In genomic region chr15:63160638-63161037, GRCh38 we compare ENCODE assay signal across 25 cellular contexts. TPM values are rescaled to one million over a fixed set of nuclear protein-coding genes. Genes with fewer than 3 reads are reported as not detected.
DNase-seq lines count a peak whose midpoint lies in the region; ATAC-seq, FAIRE-seq and TF ChIP-seq lines count a peak whose summit lies in the region.
"Had no signal": no experiment of that assay in that cellular context is flagged by ENCODE, and none has a peak within 500 bp of the region (broad histone marks: within the 10 kb centered on the region; RNA-seq: fewer than 3 reads in every experiment).

No MANE protein-coding gene starts in this region.

- H2AFZ ChIP-seq in PC-3 (ENCODE audit: low read length) (no peak overlapping the region), K562 (ENCODE audit: low read depth, low read length) (no peak overlapping the region)
- H2AFZ ChIP-seq: GM23338 had no signal

- DNase-seq in CD4-positive, alpha-beta T cell, result no peak
- DNase-seq in PC-3 (no peak), K562 (ENCODE audit: extremely low read depth in 1 of 4, low spot score in 3 of 4) (no peak), nephron progenitor cell (no peak), NCI-H446 treated with DMSO at 0.1 percent for 48 hours (lab: John Stamatoyannopoulos, UW) (no peak), GDM1 (lab: John Stamatoyannopoulos, UW) (no peak)
- DNase-seq: 8988T; ACHN; AML-193; BE2C; Calu3; CD4-positive, alpha-beta memory T cell; COR-L47; DMS53; DMS79 treated with DMSO at 0.1 percent for 48 hours; H9; HFFc6 had no signal

- no peak for TF ChIP-seq EP300 in K562 (IDR thresholded peaks at IDR 0.05; ENCODE audit: low read length)

- no peaks in the 10 kb centered on the region for H3K9me1 ChIP-seq in K562 (ENCODE audit: control insufficient read depth, insufficient read depth, low read length)

- H3K4me1 Mint-ChIP-seq in CD4-positive, alpha-beta T cell (ENCODE audit: low read depth), result peaks cover 18% of the 10 kb centered on the region
- H3K4me1 Mint-ChIP-seq in nephron progenitor cell, result peaks cover 28% of the 10 kb centered on the region

- no peaks in the 10 kb centered on the region for H3K9me2 ChIP-seq in PC-3 (replicated peaks; ENCODE audit: low read length)

- TF ChIP-seq CTCF in CD4-positive, alpha-beta T cell (IDR thresholded peaks at IDR 0.05), result no peak
- TF ChIP-seq CTCF in PC-3 (conservative IDR thresholded peaks at IDR 0.05; ENCODE audit: low read depth, low read length), result no peak
- TF ChIP-seq CTCF in K562 (IDR thresholded peaks at IDR 0.05 in 2 of 3, conservative IDR thresholded peaks at IDR 0.05 in 1 of 3; ENCODE audit: insufficient read depth in 2 of 3, low read depth in 1 of 3, low read length in 3 of 3), result no peak
- TF ChIP-seq CTCF in nephron progenitor cell (IDR thresholded peaks at IDR 0.05), result no peak

- H3K9ac ChIP-seq in PC-3 (ENCODE audit: low read length) (no peak overlapping the region), K562 (ENCODE audit: insufficient read depth in 1 of 2, low read depth in 2 of 2, low read length in 2 of 2) (no peak overlapping the region)
- H3K9ac ChIP-seq: BLaER1 treated with 17β-estradiol and CSF1 and Interleukin-3, amounts not matched to agents 10 nM and 100 nM had no signal

- no peaks in the 10 kb centered on the region for H3F3A ChIP-seq in PC-3 (ENCODE audit: low read length, unreplicated experiment)

- no peaks in the 10 kb centered on the region for H3K36me3 ChIP-seq in PC-3 (ENCODE audit: low read depth, low read length)
- no peaks in the 10 kb centered on the region for H3K36me3 ChIP-seq in K562 (ENCODE audit: control insufficient read depth, insufficient read depth, low read length)
- H3K36me3 ChIP-seq: BE2C had no signal

- H3K27ac ChIP-seq in CD4-positive, alpha-beta T cell (ENCODE audit: low read depth, low read length), result no peak overlapping the region
- H3K27ac ChIP-seq in PC-3 (ENCODE audit: low read length) (no peak overlapping the region), K562 (ENCODE audit: extremely low read depth, low read depth, low read length) (no peak overlapping the region)
- H3K27ac ChIP-seq: A549; BLaER1 treated with 17β-estradiol and CSF1 and Interleukin-3, amounts not matched to agents 10 nM and 100 nM had no signal

- intact Hi-C loops in CD4-positive, alpha-beta T cell (cut with DNase I, micrococcal nuclease), result no loop called here
- intact Hi-C loops in PC-3 (cut with micrococcal nuclease) (no loop called here), K562 (cut with micrococcal nuclease) (loop anchor here (10.0 kb wide), 1 partner anchor 244 kb away; no protein-coding TSS in a partner anchor)

- H4K20me1 ChIP-seq in PC-3 (ENCODE audit: low read length) (no peaks in the 10 kb centered on the region), K562 (replicated peaks; ENCODE audit: control insufficient read depth, insufficient read depth, low read length) (no peaks in the 10 kb centered on the region)

- H3K4me1 ChIP-seq in PC-3 (ENCODE audit: insufficient read depth, low read length) (peaks cover 10% of the 10 kb centered on the region; the same call in 1 of the 2 replicates), K562 (replicated peaks in 1 of 2; ENCODE audit: control insufficient read depth in 2 of 2, insufficient read depth in 2 of 2, low read length in 2 of 2) (peaks cover under 1 to 12% of the 10 kb centered on the region in 2 experiments; a peak in 3 of 5 replicates)
- H3K4me1 ChIP-seq: BE2C had no signal

- CTCF ChIA-PET in CD4-positive, alpha-beta T cell (lab: Charles Lee), result no interaction called here
- CTCF ChIA-PET in PC-3 (lab: Charles Lee) (no interaction called here), K562 (lab: Yijun Ruan, JAX; ENCODE audit: low intra/inter-chr PET ratio) (no interaction called here)

- in situ Hi-C loops in K562 (cut with MboI), result no loop called here

- peak overlapping the region; percentile 23 for H3K4me3 Mint-ChIP-seq in CD4-positive, alpha-beta T cell
- no peak overlapping the region for H3K4me3 Mint-ChIP-seq in nephron progenitor cell
- H3K4me3 Mint-ChIP-seq: CD14-positive monocyte, GM23338, H9, HFFc6 had no signal

- H3K4me2 ChIP-seq in PC-3 (ENCODE audit: low read length), result peak overlapping the region; percentile 39; the same call in 1 of the 2 replicates
- H3K4me2 ChIP-seq in K562 (ENCODE audit: insufficient read depth, low read length), result no peak overlapping the region
- H3K4me2 ChIP-seq: A549; BLaER1 treated with 17β-estradiol and CSF1 and Interleukin-3, amounts not matched to agents 10 nM and 100 nM; GM23338 had no signal

- H3K4me3 ChIP-seq in PC-3 (ENCODE audit: low read length) (no peak overlapping the region), K562 (no peak overlapping the region)
- H3K4me3 ChIP-seq: A549; BLaER1 treated with 17β-estradiol and CSF1 and Interleukin-3, amounts not matched to agents 10 nM and 100 nM; GM23338 had no signal

- no peak for TF ChIP-seq POLR2A in K562 (conservative IDR thresholded peaks at IDR 0.05)

- BruUV-seq in PC-3 (replicated peaks; lab: Mats Ljungman, UMichigan) (no TSS peak), K562 (replicated peaks; lab: Mats Ljungman, UMichigan) (no TSS peak)

- POLR2A ChIA-PET in CD4-positive, alpha-beta T cell (lab: Charles Lee), result no interaction called here
- POLR2A ChIA-PET in PC-3 (lab: Charles Lee; ENCODE audit: unreplicated experiment) (no interaction called here), K562 (lab: Yijun Ruan, JAX) (interaction anchor here (1.0 kb wide), 1 partner anchor 15 kb away, joined by 3 read pairs; no protein-coding TSS in a partner anchor)

- peaks cover 17% of the 10 kb centered on the region for H3K36me3 Mint-ChIP-seq in CD4-positive, alpha-beta T cell (ENCODE audit: low read depth)
- peaks cover 6% of the 10 kb centered on the region for H3K36me3 Mint-ChIP-seq in nephron progenitor cell (ENCODE audit: low read depth)
- H3K36me3 Mint-ChIP-seq: CD14-positive monocyte had no signal

- FAIRE-seq in K562 (lab: Jason Lieb, UNC), result no peak
- FAIRE-seq: A549, GM12892 had no signal

- H3K9me3 Mint-ChIP-seq in CD4-positive, alpha-beta T cell, result no peaks in the 10 kb centered on the region
- H3K9me3 Mint-ChIP-seq in nephron progenitor cell, result no peaks in the 10 kb centered on the region
- H3K9me3 Mint-ChIP-seq: CD4-positive, alpha-beta memory T cell; GM23338; H9; HFFc6 had no signal

- H3K79me2 ChIP-seq in PC-3 (ENCODE audit: low read length) (peaks cover 15% of the 10 kb centered on the region), K562 (ENCODE audit: control insufficient read depth, insufficient read depth, low read length) (peaks cover 17% of the 10 kb centered on the region)

- no peaks in the 10 kb centered on the region for H3K27me3 Mint-ChIP-seq in CD4-positive, alpha-beta T cell
- H3K27me3 Mint-ChIP-seq in nephron progenitor cell (ENCODE audit: low read depth, poor library complexity), result no peaks in the 10 kb centered on the region
- H3K27me3 Mint-ChIP-seq: CD4-positive, alpha-beta memory T cell had no signal

- H3K9me3 ChIP-seq in CD4-positive, alpha-beta T cell (ENCODE audit: control insufficient read depth, low read length), result no peaks in the 10 kb centered on the region
- H3K9me3 ChIP-seq in PC-3 (ENCODE audit: low read length) (no peaks in the 10 kb centered on the region), K562 (replicated peaks; ENCODE audit: control insufficient read depth, insufficient read depth, low read depth, low read length) (no peaks in the 10 kb centered on the region)
- H3K9me3 ChIP-seq: A549; BE2C; BLaER1 treated with 17β-estradiol and CSF1 and Interleukin-3, amounts not matched to agents 10 nM and 100 nM had no signal

- no peak for TF ChIP-seq RAD21 in K562 (CRISPR knock-in tag; conservative IDR thresholded peaks at IDR 0.05 in 1 of 2, IDR thresholded peaks at IDR 0.05 in 1 of 2)

- no peak for ATAC-seq in CD4-positive, alpha-beta T cell (ENCODE audit: poor library complexity)
- ATAC-seq in PC-3 (no peak), K562 (no peak), GM18861 (IDR thresholded peaks at IDR 0.05; ENCODE audit: unreplicated experiment) (no peak), GM18517 (IDR thresholded peaks at IDR 0.05; ENCODE audit: unreplicated experiment) (no peak)
- ATAC-seq: A549, GM23338, HCT116 had no signal

- H3K27me3 ChIP-seq in CD4-positive, alpha-beta T cell (ENCODE audit: control insufficient read depth, insufficient read depth, low read length), result no peaks in the 10 kb centered on the region
- no peaks in the 10 kb centered on the region for H3K27me3 ChIP-seq in PC-3 (ENCODE audit: low read length)
- H3K27me3 ChIP-seq in K562 (ENCODE audit: control insufficient read depth in 2 of 2, insufficient read depth in 2 of 2, low read length in 2 of 2), result no peaks in the 10 kb centered on the region
- H3K27me3 ChIP-seq: BE2C; BLaER1 treated with 17β-estradiol and CSF1 and Interleukin-3, amounts not matched to agents 10 nM and 100 nM had no signal

- no peak overlapping the region for H3K27ac Mint-ChIP-seq in CD4-positive, alpha-beta T cell
- peak overlapping the region; percentile 50 for H3K27ac Mint-ChIP-seq in nephron progenitor cell
- H3K27ac Mint-ChIP-seq: GM23338, HFFc6 had no signal

RNA-seq across cellular contexts. Expression of gene RPS27L, which starts 3.4 kb away (rescaled TPM):
- total RNA-seq in CD4-positive, alpha-beta T cell, result 10 to 100 TPM; 40.0 to 43.1 TPM
- total RNA-seq in PC-3 (2014; rRNA removed) (33.9 and 48.5 TPM in 2 replicates), K562 (2014; rRNA removed) (75.1 and 85.7 TPM in 2 replicates), K562 (2014; rRNA removed; fragmentation: Illumina TruSeq; extraction: Trizol) (128 and 148 TPM in 2 replicates), K562 (2015; rRNA removed; fragmentation: Illumina TruSeq; extraction: Trizol) (92.6 and 105 TPM in 2 replicates), K562 (2021) (94.4 and 115 TPM in 2 replicates)
- total RNA-seq in K562 (2011; cell fraction: chromatin; rRNA removed; ENCODE audit: low replicate concordance), result 10.6 and 25.3 TPM in 2 replicates
- 10.3 and 10.4 TPM in 2 replicates for total RNA-seq in K562 (2011; cell fraction: nucleolus; rRNA removed)
- 17.9 and 22.3 TPM in 2 replicates for total RNA-seq in K562 (2011; cell fraction: nucleoplasm; rRNA removed)
- polyA plus RNA-seq in K562 (2011; rRNA removed) (117 and 155 TPM in 2 replicates), K562 (2014; fragmentation: Illumina TruSeq; extraction: Trizol) (72.2 and 79.3 TPM in 2 replicates), K562 (2014; fragmentation: Nextera tagmentation; extraction: Ambion mirVana) (100 to 1,000 TPM; 328 to 382 TPM), K562 (2014; rRNA removed) (115 and 116 TPM in 2 replicates)
- polyA plus RNA-seq in K562 (2011; cell fraction: cytosol; rRNA removed), result 29.8 and 61.5 TPM in 2 replicates
- polyA plus RNA-seq in K562 (2011; cell fraction: nucleus; rRNA removed), result 20.0 and 40.3 TPM in 2 replicates
- polyA plus RNA-seq in K562 (2012), result 157 and 166 TPM in 2 replicates
- polyA minus RNA-seq in K562 (2011; rRNA and poly(A)+ RNA removed), result 27.4 and 34.5 TPM in 2 replicates
- 15.9 and 18.7 TPM in 2 replicates for polyA minus RNA-seq in K562 (2011; cell fraction: cytosol; rRNA and poly(A)+ RNA removed)
- polyA minus RNA-seq in K562 (2011; cell fraction: nucleus; rRNA and poly(A)+ RNA removed), result 8.5 and 15.7 TPM in 2 replicates

RNA-seq across cellular contexts. Expression of gene RAB8B, which starts 28.8 kb away (rescaled TPM):
- total RNA-seq in CD4-positive, alpha-beta T cell, result 10 to 100 TPM; 74.5 to 75.2 TPM
- total RNA-seq in PC-3 (2014; rRNA removed) (6.2 and 8.5 TPM in 2 replicates), K562 (2014; rRNA removed) (23.6 and 24.6 TPM in 2 replicates), K562 (2014; rRNA removed; fragmentation: Illumina TruSeq; extraction: Trizol) (28.9 and 33.9 TPM in 2 replicates), K562 (2015; rRNA removed; fragmentation: Illumina TruSeq; extraction: Trizol) (30.8 and 32.1 TPM in 2 replicates), K562 (2021) (24.2 and 27.3 TPM in 2 replicates)
- 10.7 and 17.8 TPM in 2 replicates for total RNA-seq in K562 (2011; cell fraction: chromatin; rRNA removed; ENCODE audit: low replicate concordance)
- 5.3 and 7.3 TPM in 2 replicates for total RNA-seq in K562 (2011; cell fraction: nucleolus; rRNA removed)
- total RNA-seq in K562 (2011; cell fraction: nucleoplasm; rRNA removed), result 10.6 and 18.9 TPM in 2 replicates
- polyA plus RNA-seq in K562 (2011; rRNA removed) (13.2 and 21.5 TPM in 2 replicates), K562 (2014; fragmentation: Illumina TruSeq; extraction: Trizol) (20.5 and 30.0 TPM in 2 replicates), K562 (2014; fragmentation: Nextera tagmentation; extraction: Ambion mirVana) (10 to 100 TPM in 1 of 2 experiments, 1 to 10 TPM in 1; 7.8 to 12.1 TPM), K562 (2014; rRNA removed) (17.4 and 17.6 TPM in 2 replicates)
- 4.1 and 7.1 TPM in 2 replicates for polyA plus RNA-seq in K562 (2011; cell fraction: cytosol; rRNA removed)
- polyA plus RNA-seq in K562 (2011; cell fraction: nucleus; rRNA removed), result 12.5 and 14.7 TPM in 2 replicates
- polyA plus RNA-seq in K562 (2012), result 12.2 and 30.2 TPM in 2 replicates
- 48.4 and 52.6 TPM in 2 replicates for polyA minus RNA-seq in K562 (2011; rRNA and poly(A)+ RNA removed)
- 36.9 and 49.1 TPM in 2 replicates for polyA minus RNA-seq in K562 (2011; cell fraction: cytosol; rRNA and poly(A)+ RNA removed)
- 6.1 and 10.1 TPM in 2 replicates for polyA minus RNA-seq in K562 (2011; cell fraction: nucleus; rRNA and poly(A)+ RNA removed)

RNA-seq across cellular contexts. Expression of gene LACTB, which starts 39.0 kb away (rescaled TPM):
- 1 to 10 TPM; 6.9 to 7.0 TPM for total RNA-seq in CD4-positive, alpha-beta T cell
- total RNA-seq in PC-3 (2014; rRNA removed) (9.2 and 11.2 TPM in 2 replicates), K562 (2014; rRNA removed) (6.1 and 9.5 TPM in 2 replicates), K562 (2014; rRNA removed; fragmentation: Illumina TruSeq; extraction: Trizol) (14.7 and 19.7 TPM in 2 replicates), K562 (2015; rRNA removed; fragmentation: Illumina TruSeq; extraction: Trizol) (13.1 and 15.5 TPM in 2 replicates), K562 (2021) (7.0 and 8.4 TPM in 2 replicates)
- total RNA-seq in K562 (2011; cell fraction: chromatin; rRNA removed; ENCODE audit: low replicate concordance), result 8.1 and 18.4 TPM in 2 replicates
- total RNA-seq in K562 (2011; cell fraction: nucleolus; rRNA removed), result 3.5 and 6.1 TPM in 2 replicates
- total RNA-seq in K562 (2011; cell fraction: nucleoplasm; rRNA removed), result 9.0 and 15.3 TPM in 2 replicates
- polyA plus RNA-seq in K562 (2011; rRNA removed) (11.3 and 12.4 TPM in 2 replicates), K562 (2014; fragmentation: Illumina TruSeq; extraction: Trizol) (8.2 and 14.6 TPM in 2 replicates), K562 (2014; fragmentation: Nextera tagmentation; extraction: Ambion mirVana) (1 to 10 TPM; 3.1 to 4.0 TPM), K562 (2014; rRNA removed) (8.3 and 9.8 TPM in 2 replicates)
- 2.3 and 4.6 TPM in 2 replicates for polyA plus RNA-seq in K562 (2011; cell fraction: cytosol; rRNA removed)
- polyA plus RNA-seq in K562 (2011; cell fraction: nucleus; rRNA removed), result 1.8 and 3.3 TPM in 2 replicates
- 9.4 and 11.0 TPM in 2 replicates for polyA plus RNA-seq in K562 (2012)
- 6.5 and 9.1 TPM in 2 replicates for polyA minus RNA-seq in K562 (2011; rRNA and poly(A)+ RNA removed)
- 1.8 and 2.8 TPM in 2 replicates for polyA minus RNA-seq in K562 (2011; cell fraction: cytosol; rRNA and poly(A)+ RNA removed)
- polyA minus RNA-seq in K562 (2011; cell fraction: nucleus; rRNA and poly(A)+ RNA removed), result 2.0 and 4.0 TPM in 2 replicates
